In genomic region chr15:72685301-72685924, GRCh38 we compare ENCODE assay signal across 1 cellular context.
TF ChIP-seq lines count a peak whose summit lies in the region.

No MANE protein-coding gene starts in this region.

TF ChIP-seq in WTC11, 78 proteins besides CTCF, POLR2A, EP300 and RAD21 (continued from another document):
- TF ChIP-seq ZNF512 (CRISPR knock-in tag; IDR thresholded peaks at IDR 0.05; ENCODE audit: borderline replicate concordance) (no peak), JUN (CRISPR knock-in tag; IDR thresholded peaks at IDR 0.05) (no peak), CDX4 (CRISPR knock-in tag; IDR thresholded peaks at IDR 0.05; ENCODE audit: borderline replicate concordance) (no peak)
